2 cellular contexts compared by ENCODE assay signal in genomic region chr1:39146681-39147080, GRCh38.
TF ChIP-seq lines count a peak whose summit lies in the region.

No MANE protein-coding gene starts in this region.

TF ChIP-seq in HepG2, 621 proteins besides CTCF, POLR2A, EP300 and RAD21:
- TF ChIP-seq ZNF564 (CRISPR knock-in tag; IDR thresholded peaks at IDR 0.05), result no peak
- peak; percentile 91 for TF ChIP-seq HNRNPK (IDR thresholded peaks at IDR 0.05; ENCODE audit: low read depth, low read length, poor library complexity, severe bottlenecking)
- TF ChIP-seq PCBP1 (IDR thresholded peaks at IDR 0.05; ENCODE audit: borderline replicate concordance, low read depth, low read length), result 0 out of 2 replicates have a peak, but pooled peaks have one; percentile 22
- no peak for TF ChIP-seq ZNF562 (CRISPR knock-in tag; IDR thresholded peaks at IDR 0.05; ENCODE audit: borderline replicate concordance)
- no peak for TF ChIP-seq ZNF335 (CRISPR knock-in tag; IDR thresholded peaks at IDR 0.05)
TF ChIP-seq in HepG2: peak in this region for 2.

TF ChIP-seq in K562, 482 proteins besides CTCF, POLR2A, EP300 and RAD21:
- TF ChIP-seq CCAR2 (IDR thresholded peaks at IDR 0.05; ENCODE audit: low read depth, low read length), result no peak
- peak; percentile 70 for TF ChIP-seq PCBP1 (IDR thresholded peaks at IDR 0.05; ENCODE audit: low read depth, low read length, poor library complexity, severe bottlenecking)
- no peak for TF ChIP-seq CGGBP1 (CRISPR knock-in tag; IDR thresholded peaks at IDR 0.05)
- TF ChIP-seq NR4A1 (CRISPR knock-in tag; IDR thresholded peaks at IDR 0.05), result no peak
- no peak for TF ChIP-seq NR4A1 (tag; IDR thresholded peaks at IDR 0.05)
- no peak for TF ChIP-seq KDM5B (IDR thresholded peaks at IDR 0.05; ENCODE audit: insufficient replicate concordance, low read depth, low read length)
- TF ChIP-seq ZKSCAN1 (IDR thresholded peaks at IDR 0.05; ENCODE audit: low read depth, low read length), result no peak
- TF ChIP-seq ERF (CRISPR knock-in tag; IDR thresholded peaks at IDR 0.05), result no peak
- 0 out of 2 replicates have a peak, but pooled peaks have one; percentile 1 for TF ChIP-seq ZNF395 (CRISPR knock-in tag; IDR thresholded peaks at IDR 0.05)
- TF ChIP-seq TAF1 (IDR thresholded peaks at IDR 0.05; ENCODE audit: control insufficient read depth, extremely low read depth, insufficient read depth, low read length, severe bottlenecking), result no peak
- no peak for TF ChIP-seq TFAM (CRISPR knock-in tag; conservative IDR thresholded peaks at IDR 0.05)
- no peak for TF ChIP-seq ZNF280A (IDR thresholded peaks at IDR 0.05; ENCODE audit: low read depth, partially characterized antibody)
- no peak for TF ChIP-seq MLLT1 (IDR thresholded peaks at IDR 0.05)
- TF ChIP-seq ZNF518B (CRISPR knock-in tag; IDR thresholded peaks at IDR 0.05), result no peak
- no peak for TF ChIP-seq EWSR1 (IDR thresholded peaks at IDR 0.05; ENCODE audit: borderline replicate concordance, low read depth, partially characterized antibody)
- no peak for TF ChIP-seq ZNF324 (CRISPR knock-in tag; IDR thresholded peaks at IDR 0.05)
- peak; percentile 63 for TF ChIP-seq HNRNPK (IDR thresholded peaks at IDR 0.05; ENCODE audit: low read depth, low read length, poor library complexity, severe bottlenecking)
- peak; percentile 76 for TF ChIP-seq PCBP2 (IDR thresholded peaks at IDR 0.05; ENCODE audit: low read depth, low read length, poor library complexity, severe bottlenecking)
